In genomic region chr21:46660505-46660904, GRCh38 we compare ENCODE assay signal across 24 cellular contexts.
A peak's percentile ranks its signal among the peaks of the same experiment; 100 is the strongest.
DNase-seq lines count a peak whose midpoint lies in the region; ATAC-seq and TF ChIP-seq lines count a peak whose summit lies in the region.
"Had no signal": no experiment of that assay in that cellular context is flagged by ENCODE, and none has a peak within 500 bp of the region (broad histone marks: within the 10 kb centered on the region; RNA-seq: fewer than 3 reads in every experiment).

No MANE protein-coding gene starts in this region.

- H3K9me2 ChIP-seq in Loucy (replicated peaks; ENCODE audit: low read depth, low read length): no peaks in the 10 kb centered on the region

- H3K27me3 ChIP-seq in Loucy (ENCODE audit: insufficient read depth, low read length, poor library complexity, severe bottlenecking): no peaks in the 10 kb centered on the region
- H3K27me3 ChIP-seq: body of pancreas, ovary, right atrium auricular region, spleen, tibial nerve had no signal

- no peak overlapping the region for H2AFZ ChIP-seq in Loucy (ENCODE audit: low read length)

- H3K4me3 Mint-ChIP-seq in activated naive CD8-positive, alpha-beta T cell treated with anti-CD3 and anti-CD28 coated beads, Interleukin-2, amount 50 U/mL, for 24 hours: peak overlapping the region; percentile 52
- H3K4me3 Mint-ChIP-seq: activated CD4-positive, alpha-beta memory T cell treated with anti-CD3 and anti-CD28 coated beads for 36 hours had no signal

- H3K36me3 ChIP-seq in Loucy (ENCODE audit: insufficient read depth, low read length): peaks cover under 1% of the 10 kb centered on the region; the same call in 1 of the 2 replicates
- H3K36me3 ChIP-seq: ovary had no signal

- peaks cover 22% of the 10 kb centered on the region for H3K36me3 Mint-ChIP-seq in activated naive CD8-positive, alpha-beta T cell treated with anti-CD3 and anti-CD28 coated beads, Interleukin-2, amount 50 U/mL, for 24 hours (ENCODE audit: low read depth)

- no peaks in the 10 kb centered on the region for H3K79me2 ChIP-seq in Loucy (ENCODE audit: insufficient read depth, low read length)

- H3K9ac ChIP-seq in Loucy (ENCODE audit: low read depth, low read length, poor library complexity, severe bottlenecking): peak overlapping the region; percentile 17

- H3K4me2 ChIP-seq in Loucy (ENCODE audit: low read depth, low read length, poor library complexity, severe bottlenecking): no peak overlapping the region

- H3K4me1 Mint-ChIP-seq in activated naive CD8-positive, alpha-beta T cell treated with anti-CD3 and anti-CD28 coated beads, Interleukin-2, amount 50 U/mL, for 24 hours: peaks cover 15% of the 10 kb centered on the region

- peaks cover 13% of the 10 kb centered on the region for H3K9me3 Mint-ChIP-seq in activated naive CD8-positive, alpha-beta T cell treated with anti-CD3 and anti-CD28 coated beads, Interleukin-2, amount 50 U/mL, for 24 hours

- H3K4me1 ChIP-seq in Loucy (ENCODE audit: insufficient read depth, low read length, poor library complexity, severe bottlenecking): peaks cover 10% of the 10 kb centered on the region
- H3K4me1 ChIP-seq: right atrium auricular region had no signal

- H3F3A ChIP-seq in Loucy (ENCODE audit: low read depth): no peaks in the 10 kb centered on the region; the same call in 1 of the 2 replicates

- no peaks in the 10 kb centered on the region for H3K27me3 Mint-ChIP-seq in activated naive CD8-positive, alpha-beta T cell treated with anti-CD3 and anti-CD28 coated beads, Interleukin-2, amount 50 U/mL, for 24 hours
- H3K27me3 Mint-ChIP-seq: activated CD4-positive, alpha-beta memory T cell treated with anti-CD3 and anti-CD28 coated beads for 36 hours had no signal

- peak; percentile 93 for ATAC-seq in activated naive CD8-positive, alpha-beta T cell treated with anti-CD3 and anti-CD28 coated beads, Interleukin-2, amount 50 U/mL, for 24 hours

- no peak for TF ChIP-seq CTCF in Loucy (conservative IDR thresholded peaks at IDR 0.05; ENCODE audit: low read length)

- no peak overlapping the region for H3K4me3 ChIP-seq in Loucy (ENCODE audit: low read length, poor library complexity, severe bottlenecking)
- H3K4me3 ChIP-seq: body of pancreas, ovary, tibial nerve had no signal

- no peaks in the 10 kb centered on the region for H4K20me1 ChIP-seq in Loucy (ENCODE audit: insufficient read depth, low read length, poor library complexity, severe bottlenecking)

- peaks cover 8% of the 10 kb centered on the region; the same call in 1 of the 2 replicates for H3K9me3 ChIP-seq in Loucy (ENCODE audit: insufficient read depth, low read depth, low read length)
- H3K9me3 ChIP-seq: body of pancreas, ovary had no signal

- peak; percentile 29 for DNase-seq in activated CD4-positive, alpha-beta T cell treated with anti-CD3 and anti-CD28 coated beads for 48 hours
- DNase-seq in activated CD4-positive, alpha-beta T cell treated with anti-CD3 and anti-CD28 coated beads for 1 hour: no peak
- DNase-seq in activated naive CD8-positive, alpha-beta T cell treated with anti-CD3 and anti-CD28 coated beads, Interleukin-2, amount 50 U/mL, for 24 hours: peak; percentile 55
- DNase-seq in stimulated activated CD8-positive, alpha-beta memory T cell treated with anti-CD3 and anti-CD28 coated beads, Interleukin-4, amount 100 ng/mL, for 24 hours (ENCODE audit: low read depth): peak; percentile 15
- DNase-seq in NCI-H1048 (lab: John Stamatoyannopoulos, UW) (no peak), DMS153 treated with DMSO at 0.1 percent for 48 hours (lab: John Stamatoyannopoulos, UW; ENCODE audit: unreplicated experiment) (no peak)
- DNase-seq in stimulated activated CD4-positive, alpha-beta T cell treated with anti-CD3 and anti-CD28 coated beads, Interleukin-2, amount 100 ng/mL, for 48 hours: no peak
- DNase-seq: AML-193; DMS79; GF-D8; GOT3; NCI-H1105 treated with DMSO at 0.1 percent for 48 hours; NCI-H2029 treated with DMSO at 0.1 percent for 48 hours; NCI-H2227 treated with DMSO at 0.1 percent for 48 hours; NCI-H774; RPMI8226; spleen; stimulated activated CD4-positive, alpha-beta T cell treated with anti-CD3 and anti-CD28 coated beads, Interleukin-4, amount 100 ng/mL, for 1 hour had no signal

- peak overlapping the region; percentile 78 for H3K27ac Mint-ChIP-seq in activated naive CD8-positive, alpha-beta T cell treated with anti-CD3 and anti-CD28 coated beads, Interleukin-2, amount 50 U/mL, for 24 hours
- H3K27ac Mint-ChIP-seq: activated CD4-positive, alpha-beta memory T cell treated with anti-CD3 and anti-CD28 coated beads for 36 hours had no signal

Comparison
In these comparisons a context has a peak if more than half of its experiments do, and no peak if none do; other contexts are left out.
1. DNase-seq: peak in activated CD4-positive, alpha-beta T cell treated with anti-CD3 and anti-CD28 coated beads for 48 hours (single experiment), activated naive CD8-positive, alpha-beta T cell treated with anti-CD3 and anti-CD28 coated beads, Interleukin-2, amount 50 U/mL, for 24 hours (single experiment) and stimulated activated CD8-positive, alpha-beta memory T cell treated with anti-CD3 and anti-CD28 coated beads, Interleukin-4, amount 100 ng/mL, for 24 hours (single experiment); none in activated CD4-positive, alpha-beta T cell treated with anti-CD3 and anti-CD28 coated beads for 1 hour (single experiment), NCI-H1048 (single experiment), stimulated activated CD4-positive, alpha-beta T cell treated with anti-CD3 and anti-CD28 coated beads, Interleukin-2, amount 100 ng/mL, for 48 hours (0 of 2) and DMS153 treated with DMSO at 0.1 percent for 48 hours (single experiment).